ENCODE assay signal across 2 cellular contexts in the genomic region with DNA sequence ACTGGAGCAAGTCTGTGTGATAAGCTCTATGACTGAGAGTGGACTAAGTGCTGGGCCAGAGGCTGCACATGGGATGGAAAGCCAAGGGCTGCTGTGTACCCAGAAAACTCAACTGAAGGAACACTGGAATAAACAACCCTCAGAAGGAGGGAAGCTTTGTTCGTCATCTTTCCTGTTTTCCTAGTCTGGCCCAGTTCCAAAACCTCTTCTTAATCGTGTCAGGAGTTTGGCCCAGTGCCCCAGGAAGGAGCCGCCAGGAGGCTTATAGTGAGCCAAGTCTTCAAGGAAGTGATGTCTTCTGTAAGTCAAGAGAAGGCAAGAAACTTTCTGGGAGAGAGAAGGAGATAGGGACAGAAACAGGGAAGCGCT.
TF ChIP-seq lines count a peak whose summit lies in the region.

No MANE protein-coding gene starts in this region.

TF ChIP-seq in HCT116, 20 proteins besides CTCF, POLR2A, EP300 and RAD21 (continued from another document):
- TF ChIP-seq ZBTB33 (IDR thresholded peaks at IDR 0.05; ENCODE audit: extremely low read depth, insufficient replicate concordance, low read length), result no peak

TF ChIP-seq in SK-N-SH, 30 proteins besides CTCF, POLR2A, EP300 and RAD21 (continued from another document):
- TF ChIP-seq ZBTB33 (IDR thresholded peaks at IDR 0.05; ENCODE audit: borderline replicate concordance, low read depth) (no peak), YY1 (IDR thresholded peaks at IDR 0.05; ENCODE audit: low read depth) (no peak), RCOR1 (IDR thresholded peaks at IDR 0.05; ENCODE audit: low read length) (no peak), TEAD4 (IDR thresholded peaks at IDR 0.05; ENCODE audit: borderline replicate concordance, insufficient read depth) (no peak), RXRA (IDR thresholded peaks at IDR 0.05; ENCODE audit: borderline replicate concordance, low read depth) (0 out of 2 replicates have a peak, but pooled peaks have one; percentile 31), FOSL2 (IDR thresholded peaks at IDR 0.05; ENCODE audit: borderline replicate concordance, low read depth) (peak; percentile 43; the same call in 1 of the 2 replicates), SIN3A (IDR thresholded peaks at IDR 0.05; ENCODE audit: borderline replicate concordance, low read depth, low read length) (no peak), MXI1 (IDR thresholded peaks at IDR 0.05; ENCODE audit: low read depth, low read length) (no peak), JUND (IDR thresholded peaks at IDR 0.05) (peak; percentile 40), RFX5 (IDR thresholded peaks at IDR 0.05; ENCODE audit: low read length) (no peak), FOXM1 (IDR thresholded peaks at IDR 0.05; ENCODE audit: low read depth) (0 out of 2 replicates have a peak, but pooled peaks have one; percentile 44), ELF1 (IDR thresholded peaks at IDR 0.05) (0 out of 2 replicates have a peak, but pooled peaks have one; percentile 32), NFIC (IDR thresholded peaks at IDR 0.05; ENCODE audit: borderline replicate concordance) (peak; percentile 99), NRF1 (IDR thresholded peaks at IDR 0.05; ENCODE audit: low read depth, low read length) (no peak), TCF12 (IDR thresholded peaks at IDR 0.05) (peak; percentile 70), MEF2A (IDR thresholded peaks at IDR 0.05; ENCODE audit: borderline replicate concordance, low read depth) (0 out of 2 replicates have a peak, but pooled peaks have one; percentile 25), FOXJ3 (CRISPR knock-in tag; IDR thresholded peaks at IDR 0.05) (no peak), POLR2AphosphoS5 (IDR thresholded peaks at IDR 0.05; ENCODE audit: low read depth, low read length) (peak; percentile 22; the same call in 1 of the 2 replicates), GATA2 (CRISPR knock-in tag; IDR thresholded peaks at IDR 0.05) (no peak), SMC3 (IDR thresholded peaks at IDR 0.05; ENCODE audit: low read depth, low read length) (no peak), USF1 (IDR thresholded peaks at IDR 0.05; ENCODE audit: borderline replicate concordance, low read depth) (peak; percentile 45; the same call in 1 of the 2 replicates), CHD2 (IDR thresholded peaks at IDR 0.05; ENCODE audit: low read length, partially characterized antibody) (no peak)
- TF ChIP-seq, protein P1, sequence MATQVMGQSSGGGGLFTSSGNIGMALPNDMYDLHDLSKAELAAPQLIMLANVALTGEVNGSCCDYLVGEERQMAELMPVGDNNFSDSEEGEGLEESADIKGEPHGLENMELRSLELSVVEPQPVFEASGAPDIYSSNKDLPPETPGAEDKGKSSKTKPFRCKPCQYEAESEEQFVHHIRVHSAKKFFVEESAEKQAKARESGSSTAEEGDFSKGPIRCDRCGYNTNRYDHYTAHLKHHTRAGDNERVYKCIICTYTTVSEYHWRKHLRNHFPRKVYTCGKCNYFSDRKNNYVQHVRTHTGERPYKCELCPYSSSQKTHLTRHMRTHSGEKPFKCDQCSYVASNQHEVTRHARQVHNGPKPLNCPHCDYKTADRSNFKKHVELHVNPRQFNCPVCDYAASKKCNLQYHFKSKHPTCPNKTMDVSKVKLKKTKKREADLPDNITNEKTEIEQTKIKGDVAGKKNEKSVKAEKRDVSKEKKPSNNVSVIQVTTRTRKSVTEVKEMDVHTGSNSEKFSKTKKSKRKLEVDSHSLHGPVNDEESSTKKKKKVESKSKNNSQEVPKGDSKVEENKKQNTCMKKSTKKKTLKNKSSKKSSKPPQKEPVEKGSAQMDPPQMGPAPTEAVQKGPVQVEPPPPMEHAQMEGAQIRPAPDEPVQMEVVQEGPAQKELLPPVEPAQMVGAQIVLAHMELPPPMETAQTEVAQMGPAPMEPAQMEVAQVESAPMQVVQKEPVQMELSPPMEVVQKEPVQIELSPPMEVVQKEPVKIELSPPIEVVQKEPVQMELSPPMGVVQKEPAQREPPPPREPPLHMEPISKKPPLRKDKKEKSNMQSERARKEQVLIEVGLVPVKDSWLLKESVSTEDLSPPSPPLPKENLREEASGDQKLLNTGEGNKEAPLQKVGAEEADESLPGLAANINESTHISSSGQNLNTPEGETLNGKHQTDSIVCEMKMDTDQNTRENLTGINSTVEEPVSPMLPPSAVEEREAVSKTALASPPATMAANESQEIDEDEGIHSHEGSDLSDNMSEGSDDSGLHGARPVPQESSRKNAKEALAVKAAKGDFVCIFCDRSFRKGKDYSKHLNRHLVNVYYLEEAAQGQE (IDR thresholded peaks at IDR 0.05; ENCODE audit: low read depth, low read length), result no peak
- TF ChIP-seq, protein P2, sequence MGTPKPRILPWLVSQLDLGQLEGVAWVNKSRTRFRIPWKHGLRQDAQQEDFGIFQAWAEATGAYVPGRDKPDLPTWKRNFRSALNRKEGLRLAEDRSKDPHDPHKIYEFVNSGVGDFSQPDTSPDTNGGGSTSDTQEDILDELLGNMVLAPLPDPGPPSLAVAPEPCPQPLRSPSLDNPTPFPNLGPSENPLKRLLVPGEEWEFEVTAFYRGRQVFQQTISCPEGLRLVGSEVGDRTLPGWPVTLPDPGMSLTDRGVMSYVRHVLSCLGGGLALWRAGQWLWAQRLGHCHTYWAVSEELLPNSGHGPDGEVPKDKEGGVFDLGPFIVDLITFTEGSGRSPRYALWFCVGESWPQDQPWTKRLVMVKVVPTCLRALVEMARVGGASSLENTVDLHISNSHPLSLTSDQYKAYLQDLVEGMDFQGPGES (IDR thresholded peaks at IDR 0.05; ENCODE audit: low read depth, low read length), result no peak
- TF ChIP-seq, protein P3, sequence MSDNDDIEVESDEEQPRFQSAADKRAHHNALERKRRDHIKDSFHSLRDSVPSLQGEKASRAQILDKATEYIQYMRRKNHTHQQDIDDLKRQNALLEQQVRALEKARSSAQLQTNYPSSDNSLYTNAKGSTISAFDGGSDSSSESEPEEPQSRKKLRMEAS (IDR thresholded peaks at IDR 0.05; ENCODE audit: low read depth), result no peak; the same call in 1 of the 2 replicates
TF ChIP-seq in SK-N-SH: peak in this region for 11.
